In genomic region chr4:152571296-152571695, GRCh38 we compare ENCODE assay signal across 9 cellular contexts.
"Had no signal": no experiment of that assay in that cellular context is flagged by ENCODE, and none has a peak within 500 bp of the region (broad histone marks: within the 10 kb centered on the region; RNA-seq: fewer than 3 reads in every experiment).

No MANE protein-coding gene starts in this region.

- H3K9me3 Mint-ChIP-seq: HFFc6 had no signal

- FAIRE-seq: HepG2 had no signal

- DNase-seq: GM23248, GOT3, H7, HFFc6, KBM-7 had no signal

- H3K27ac Mint-ChIP-seq: HFFc6, IgD-negative memory B cell had no signal

- ATAC-seq: HCT116, HepG2 had no signal

- H3K4me3 Mint-ChIP-seq: HFFc6, IgD-negative memory B cell had no signal

- H3K4me3 ChIP-seq: GM23248, HAP-1 had no signal
